ENCODE assay signal across 15 cellular contexts in genomic region chr17:17343160-17343735, GRCh38.
"Had no signal": no experiment of that assay in that cellular context is flagged by ENCODE, and none has a peak within 500 bp of the region (broad histone marks: within the 10 kb centered on the region; RNA-seq: fewer than 3 reads in every experiment).

No MANE protein-coding gene starts in this region.

- H3K9me3 Mint-ChIP-seq: activated B cell treated with CpG ODN at 0.5 μM for 24 hours; activated CD4-positive, alpha-beta T cell treated with anti-CD3 and anti-CD28 coated beads, Interleukin-2, amount 10 ng/mL, durations not matched to agents 7 days and 5 days; activated naive CD4-positive, alpha-beta T cell treated with anti-CD3 and anti-CD28 coated beads for 36 hours; memory B cell; naive thymus-derived CD8-positive, alpha-beta T cell; stimulated activated naive CD8-positive, alpha-beta T cell treated with anti-CD3 and anti-CD28 coated beads, Interleukin-15, Interleukin-2, amounts not matched to agents 100 ng/mL and 50 ng/mL, for 24 hours had no signal

- ATAC-seq: foreskin keratinocyte; naive thymus-derived CD8-positive, alpha-beta T cell had no signal

- H3K27me3 ChIP-seq: adrenal gland, colonic mucosa, right atrium auricular region, SJSA1 had no signal

- H3K4me1 ChIP-seq: adrenal gland, colonic mucosa, foreskin keratinocyte, right atrium auricular region, SJSA1 had no signal

- H3K27ac Mint-ChIP-seq: activated B cell treated with CpG ODN at 0.5 μM for 24 hours; activated CD4-positive, alpha-beta T cell treated with anti-CD3 and anti-CD28 coated beads, Interleukin-2, amount 10 ng/mL, durations not matched to agents 7 days and 5 days; activated naive CD4-positive, alpha-beta T cell treated with anti-CD3 and anti-CD28 coated beads for 36 hours; memory B cell; progenitor cell of endocrine pancreas; stimulated activated naive CD8-positive, alpha-beta T cell treated with anti-CD3 and anti-CD28 coated beads, Interleukin-15, Interleukin-2, amounts not matched to agents 100 ng/mL and 50 ng/mL, for 24 hours had no signal

- H3K27ac ChIP-seq: adrenal gland, colonic mucosa, foreskin keratinocyte, right atrium auricular region, SJSA1, thoracic aorta had no signal

- H3K4me3 Mint-ChIP-seq: activated B cell treated with CpG ODN at 0.5 μM for 24 hours; activated CD4-positive, alpha-beta T cell treated with anti-CD3 and anti-CD28 coated beads, Interleukin-2, amount 10 ng/mL, durations not matched to agents 7 days and 5 days; activated naive CD4-positive, alpha-beta T cell treated with anti-CD3 and anti-CD28 coated beads for 36 hours; memory B cell; naive thymus-derived CD8-positive, alpha-beta T cell; stimulated activated naive CD8-positive, alpha-beta T cell treated with anti-CD3 and anti-CD28 coated beads, Interleukin-15, Interleukin-2, amounts not matched to agents 100 ng/mL and 50 ng/mL, for 24 hours had no signal

- H3K9me3 ChIP-seq: adrenal gland, colonic mucosa, right atrium auricular region, SJSA1, thoracic aorta had no signal

- DNase-seq: activated B cell treated with CpG ODN at 0.5 μM for 24 hours; activated CD4-positive, alpha-beta T cell treated with anti-CD3 and anti-CD28 coated beads, Interleukin-2, amount 10 ng/mL, durations not matched to agents 7 days and 5 days; activated naive CD4-positive, alpha-beta T cell treated with anti-CD3 and anti-CD28 coated beads for 36 hours; caudate nucleus; colonic mucosa; effector CD8-positive, alpha-beta T cell; foreskin keratinocyte; naive thymus-derived CD8-positive, alpha-beta T cell had no signal

- H3K36me3 Mint-ChIP-seq: memory B cell had no signal

- H3K27me3 Mint-ChIP-seq: activated B cell treated with CpG ODN at 0.5 μM for 24 hours; activated CD4-positive, alpha-beta T cell treated with anti-CD3 and anti-CD28 coated beads, Interleukin-2, amount 10 ng/mL, durations not matched to agents 7 days and 5 days; naive thymus-derived CD8-positive, alpha-beta T cell; progenitor cell of endocrine pancreas; stimulated activated naive CD8-positive, alpha-beta T cell treated with anti-CD3 and anti-CD28 coated beads, Interleukin-15, Interleukin-2, amounts not matched to agents 100 ng/mL and 50 ng/mL, for 24 hours had no signal

- H3K4me1 Mint-ChIP-seq: activated B cell treated with CpG ODN at 0.5 μM for 24 hours; activated CD4-positive, alpha-beta T cell treated with anti-CD3 and anti-CD28 coated beads, Interleukin-2, amount 10 ng/mL, durations not matched to agents 7 days and 5 days; memory B cell had no signal

- H3K36me3 ChIP-seq: adrenal gland, colonic mucosa, right atrium auricular region, SJSA1, thoracic aorta had no signal

- H3K4me3 ChIP-seq: adrenal gland, colonic mucosa, right atrium auricular region, SJSA1, thoracic aorta had no signal
